Comparison of ENCODE assay signal across 8 cellular contexts in the genomic region with DNA sequence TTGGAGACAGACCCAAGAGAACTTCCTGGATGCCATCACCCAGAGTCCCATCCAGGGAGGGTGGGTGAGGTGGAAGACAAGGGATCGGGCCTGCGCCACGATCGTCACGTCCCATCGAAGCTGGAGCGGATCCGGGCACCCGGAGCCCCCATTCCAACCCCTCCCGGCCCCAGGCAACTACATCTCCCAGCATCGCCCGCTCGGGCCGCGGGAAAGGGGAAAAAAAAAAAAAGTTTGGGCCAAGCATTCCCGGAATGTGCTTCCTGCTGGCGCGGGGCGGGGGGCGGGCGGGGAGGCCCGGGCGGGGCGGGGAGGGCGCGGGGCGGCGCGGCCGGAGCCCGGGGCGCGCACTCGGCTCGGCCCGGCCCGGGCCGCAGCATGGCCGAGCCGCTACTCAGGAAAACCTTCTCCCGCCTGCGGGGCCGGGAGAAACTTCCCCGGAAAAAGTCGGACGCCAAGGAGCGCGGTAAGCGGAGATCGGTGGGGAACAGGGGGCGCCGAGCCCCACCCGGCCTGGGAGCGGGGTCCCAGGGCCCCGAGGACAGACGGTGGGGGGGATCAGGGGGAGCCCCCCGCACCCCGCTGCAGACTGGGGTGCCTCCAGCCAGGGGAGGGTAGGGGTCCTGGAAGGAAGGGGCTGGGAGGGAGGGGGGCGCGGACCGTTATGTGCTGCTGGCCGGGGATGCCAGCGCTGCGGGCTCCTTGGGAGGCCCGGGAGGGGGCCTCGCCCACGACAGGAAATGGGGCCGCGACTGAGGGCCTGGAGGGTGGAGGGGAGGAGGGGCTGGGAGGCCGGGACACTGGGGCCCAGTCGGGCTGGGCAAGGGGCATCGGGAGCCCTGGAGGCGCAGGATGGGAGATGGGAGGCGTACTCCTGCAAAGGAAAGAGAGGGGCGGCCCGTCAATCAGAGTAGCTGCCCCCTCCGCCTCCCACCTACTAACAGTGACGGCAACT. TPM values are rescaled to one million over a fixed set of nuclear protein-coding genes. Genes with fewer than 3 reads are reported as not detected.
DNase-seq lines count a peak whose midpoint lies in the region; ATAC-seq and TF ChIP-seq lines count a peak whose summit lies in the region.

A gene with protein sequence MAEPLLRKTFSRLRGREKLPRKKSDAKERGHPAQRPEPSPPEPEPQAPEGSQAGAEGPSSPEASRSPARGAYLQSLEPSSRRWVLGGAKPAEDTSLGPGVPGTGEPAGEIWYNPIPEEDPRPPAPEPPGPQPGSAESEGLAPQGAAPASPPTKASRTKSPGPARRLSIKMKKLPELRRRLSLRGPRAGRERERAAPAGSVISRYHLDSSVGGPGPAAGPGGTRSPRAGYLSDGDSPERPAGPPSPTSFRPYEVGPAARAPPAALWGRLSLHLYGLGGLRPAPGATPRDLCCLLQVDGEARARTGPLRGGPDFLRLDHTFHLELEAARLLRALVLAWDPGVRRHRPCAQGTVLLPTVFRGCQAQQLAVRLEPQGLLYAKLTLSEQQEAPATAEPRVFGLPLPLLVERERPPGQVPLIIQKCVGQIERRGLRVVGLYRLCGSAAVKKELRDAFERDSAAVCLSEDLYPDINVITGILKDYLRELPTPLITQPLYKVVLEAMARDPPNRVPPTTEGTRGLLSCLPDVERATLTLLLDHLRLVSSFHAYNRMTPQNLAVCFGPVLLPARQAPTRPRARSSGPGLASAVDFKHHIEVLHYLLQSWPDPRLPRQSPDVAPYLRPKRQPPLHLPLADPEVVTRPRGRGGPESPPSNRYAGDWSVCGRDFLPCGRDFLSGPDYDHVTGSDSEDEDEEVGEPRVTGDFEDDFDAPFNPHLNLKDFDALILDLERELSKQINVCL (plus strand): TSS at position 346 of the 955 bp plus-strand sequence. CDS start 33 bp downstream, at position 379.

- peaks cover 15% of the 10 kb centered on the region for H3K9me3 ChIP-seq in HUES6 (ENCODE audit: control insufficient read depth, insufficient read depth, low read depth, low read length)
- peaks cover 0 to 4% (median 0%) of the 10 kb centered on the region in 3 donors for H3K9me3 ChIP-seq in body of pancreas
- H3K9me3 ChIP-seq in iPS-20b (ENCODE audit: insufficient read depth, low read depth, low read length): peaks cover 9% of the 10 kb centered on the region; the same call in 1 of the 2 replicates
- peaks cover 8 to 10% (median 8%) of the 10 kb centered on the region in 3 donors for H3K9me3 ChIP-seq in skeletal muscle tissue (ENCODE audit: control insufficient read depth in 3 of 3, low read length in 3 of 3)

- peak; percentile 38 to 63 (median 59) for TF ChIP-seq POLR2A in body of pancreas (IDR thresholded peaks at IDR 0.05)

- intact Hi-C loops in body of pancreas (cut with DNase I): no loop called here

- H3K27me3 ChIP-seq in HUES6 (ENCODE audit: control insufficient read depth, insufficient read depth, low read length) (no peaks in the 10 kb centered on the region), body of pancreas (no peaks in the 10 kb centered on the region), iPS-20b (ENCODE audit: insufficient read depth, low read length) (no peaks in the 10 kb centered on the region), skeletal muscle tissue (ENCODE audit: control insufficient read depth in 3 of 3, insufficient read depth in 3 of 3, low read length in 3 of 3) (peaks cover 0 to 18% (median 12%) of the 10 kb centered on the region in 3 donors)

- no peak for TF ChIP-seq CTCF in body of pancreas (IDR thresholded peaks at IDR 0.05)

- H3K4me3 ChIP-seq in HUES6 (ENCODE audit: low read depth, low read length) (peak within 1 kb of the TSS; percentile 74), body of pancreas (peak within 1 kb of the TSS; percentile 5 to 48), iPS-20b (ENCODE audit: low read length) (peak within 1 kb of the TSS; percentile 88), skeletal muscle tissue (ENCODE audit: low read length in 3 of 3) (peak within 1 kb of the TSS; percentile 51 to 73 (median 66))

- ATAC-seq in body of pancreas (peak; percentile 75), GM18511 (IDR thresholded peaks at IDR 0.05; ENCODE audit: unreplicated experiment) (no peak), HG03175 (IDR thresholded peaks at IDR 0.05; ENCODE audit: unreplicated experiment) (no peak)

- 8 to 24% methylated on average over 18 to 32 of the region's 78 CpGs for WGBS in body of pancreas, 2 donors

- H3K4me1 ChIP-seq in HUES6 (ENCODE audit: control insufficient read depth, insufficient read depth, low read length) (peaks cover 8% of the 10 kb centered on the region), body of pancreas (peaks cover 4% of the 10 kb centered on the region), iPS-20b (ENCODE audit: insufficient read depth, low read length) (peaks cover 7% of the 10 kb centered on the region), skeletal muscle tissue (ENCODE audit: control insufficient read depth in 3 of 3, insufficient read depth in 3 of 3, low read length in 3 of 3) (peaks cover 0 to 14% (median 7%) of the 10 kb centered on the region in 3 donors)

- H3K36me3 ChIP-seq in HUES6 (ENCODE audit: control insufficient read depth, insufficient read depth, low read length) (peaks cover 25% of the 10 kb centered on the region), body of pancreas (replicated peaks in 1 of 2; ENCODE audit: insufficient read depth in 1 of 2, low read depth in 2 of 2) (no peaks in the 10 kb centered on the region), iPS-20b (ENCODE audit: insufficient read depth, low read depth, low read length) (peaks cover 31% of the 10 kb centered on the region), skeletal muscle tissue (ENCODE audit: control insufficient read depth in 3 of 3, insufficient read depth in 3 of 3, low read length in 3 of 3) (peaks cover 0 to 5% (median under 1%) of the 10 kb centered on the region in 3 donors)

- H3K27ac ChIP-seq in HUES6 (ENCODE audit: low read depth, low read length) (peak within 1 kb of the TSS; percentile 92; the same call in 1 of the 2 replicates), body of pancreas (peak within 1 kb of the TSS; percentile 36 to 86 (median 78)), iPS-20b (ENCODE audit: low read length) (peak within 1 kb of the TSS; percentile 72), skeletal muscle tissue (ENCODE audit: low read depth, low read length) (peak within 1 kb of the TSS; percentile 62)

- DNase-seq in A172 (ENCODE audit: low spot score) (peak; percentile 69), body of pancreas (peak in 3 of 4 donors; percentile 32 to 41 (median 32)), DMS153 (lab: John Stamatoyannopoulos, UW) (no peak)

- H3K9ac ChIP-seq in HUES6 (ENCODE audit: low read length): peak within 1 kb of the TSS; percentile 92
- H3K9ac ChIP-seq in iPS-20b (ENCODE audit: low read depth, low read length): peak within 1 kb of the TSS; percentile 89
- H3K9ac ChIP-seq in skeletal muscle tissue (ENCODE audit: low read depth in 1 of 3, low read length in 3 of 3): peak within 1 kb of the TSS; percentile 65 to 77 (median 74)

RNA-seq across cellular contexts. Expression of the gene that starts here (rescaled TPM):
- 61.6 and 65.7 TPM in 2 replicates for total RNA-seq in A172 (2014; rRNA removed; shearing (Covaris generic))
- 1 to 10 TPM; 6.3 to 9.9 TPM for total RNA-seq in body of pancreas
- 7.3 TPM for total RNA-seq in skeletal muscle tissue

Comparison
In these comparisons a context has a peak if more than half of its experiments do, and no peak if none do; other contexts are left out.
1. H3K4me3 ChIP-seq: peak in every context shown above with its lines; median percentile 88 in iPS-20b; 74 in HUES6; 66 in skeletal muscle tissue; 26 in body of pancreas.